In the genomic region with DNA sequence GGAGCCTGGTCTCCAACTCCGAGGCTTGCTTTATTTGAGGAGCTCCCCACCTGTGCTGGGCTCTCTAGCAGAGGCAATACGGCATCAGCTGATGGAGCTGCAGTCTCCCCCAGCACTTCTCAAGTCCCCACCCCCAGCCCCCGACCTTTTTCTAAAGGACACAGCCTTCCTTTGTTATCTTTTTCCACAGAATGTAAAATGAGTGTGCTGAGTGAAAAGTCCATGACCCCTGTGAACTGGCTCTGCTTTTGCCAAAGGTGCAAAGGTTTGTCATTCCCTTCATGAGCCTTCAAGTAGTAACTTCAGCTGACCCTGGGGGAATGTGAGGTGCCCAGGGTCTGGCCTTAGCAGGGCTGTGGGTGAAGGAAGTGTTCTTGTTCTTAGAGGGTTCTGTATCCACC, we compare ENCODE assay signal across 1 cellular context.
TF ChIP-seq lines count a peak whose summit lies in the region.

No MANE protein-coding gene starts in this region.

TF ChIP-seq in K562, 482 proteins besides CTCF, POLR2A, EP300 and RAD21 (continued from another document):
- TF ChIP-seq TAL1 (IDR thresholded peaks at IDR 0.05) (peak; percentile 22; the same call in 1 of the 2 replicates), KAT7 (CRISPR knock-in tag; IDR thresholded peaks at IDR 0.05; ENCODE audit: borderline replicate concordance) (no peak), MYNN (IDR thresholded peaks at IDR 0.05) (no peak), MYNN (CRISPR knock-in tag; IDR thresholded peaks at IDR 0.05) (no peak), CBX1 (IDR thresholded peaks at IDR 0.05; ENCODE audit: low read depth) (no peak), TOE1 (IDR thresholded peaks at IDR 0.05; ENCODE audit: borderline replicate concordance) (no peak), TOE1 (CRISPR knock-in tag; IDR thresholded peaks at IDR 0.05; ENCODE audit: borderline replicate concordance, low read depth) (no peak), RBBP5 (IDR thresholded peaks at IDR 0.05; ENCODE audit: borderline replicate concordance, insufficient read depth, low read length, poor library complexity, severe bottlenecking) (no peak), HNRNPLL (IDR thresholded peaks at IDR 0.05; ENCODE audit: low read depth, low read length, poor library complexity, severe bottlenecking) (no peak), MECOM (CRISPR knock-in tag; IDR thresholded peaks at IDR 0.05) (no peak), ZNF778 (CRISPR knock-in tag; IDR thresholded peaks at IDR 0.05) (no peak), TEAD4 (IDR thresholded peaks at IDR 0.05; ENCODE audit: low read length) (no peak), TEAD4 (CRISPR knock-in tag; IDR thresholded peaks at IDR 0.05; ENCODE audit: borderline replicate concordance) (no peak), ZNF699 (CRISPR knock-in tag; IDR thresholded peaks at IDR 0.05; ENCODE audit: insufficient replicate concordance) (no peak), NCOR1 (IDR thresholded peaks at IDR 0.05) (no peak), ZNF143 (CRISPR knock-in tag; IDR thresholded peaks at IDR 0.05) (no peak), U2AF2 (optimal IDR thresholded peaks at IDR 0.05; ENCODE audit: low read depth, low read length) (no peak), ARID1B (IDR thresholded peaks at IDR 0.05) (peak; percentile 29; the same call in 1 of the 2 replicates), ZNF408 (CRISPR knock-in tag; IDR thresholded peaks at IDR 0.05; ENCODE audit: low read depth) (no peak), NR3C1 (CRISPR knock-in tag; IDR thresholded peaks at IDR 0.05) (no peak), ARID2 (IDR thresholded peaks at IDR 0.05) (no peak), SMAD2 (IDR thresholded peaks at IDR 0.05; ENCODE audit: low read depth, low read length) (no peak), PHB (CRISPR knock-in tag; IDR thresholded peaks at IDR 0.05) (no peak), ZNF324 (CRISPR knock-in tag; IDR thresholded peaks at IDR 0.05) (no peak), KDM1A (IDR thresholded peaks at IDR 0.05) (0 out of 4 replicates have a peak, but pooled peaks of 1 of the 2 experiments have one; percentile 18), SAP30 (IDR thresholded peaks at IDR 0.05; ENCODE audit: borderline replicate concordance, insufficient read depth, low read depth, low read length, poor library complexity, severe bottlenecking) (no peak), HOMEZ (CRISPR knock-in tag; IDR thresholded peaks at IDR 0.05) (no peak)
- TF ChIP-seq, protein P1, sequence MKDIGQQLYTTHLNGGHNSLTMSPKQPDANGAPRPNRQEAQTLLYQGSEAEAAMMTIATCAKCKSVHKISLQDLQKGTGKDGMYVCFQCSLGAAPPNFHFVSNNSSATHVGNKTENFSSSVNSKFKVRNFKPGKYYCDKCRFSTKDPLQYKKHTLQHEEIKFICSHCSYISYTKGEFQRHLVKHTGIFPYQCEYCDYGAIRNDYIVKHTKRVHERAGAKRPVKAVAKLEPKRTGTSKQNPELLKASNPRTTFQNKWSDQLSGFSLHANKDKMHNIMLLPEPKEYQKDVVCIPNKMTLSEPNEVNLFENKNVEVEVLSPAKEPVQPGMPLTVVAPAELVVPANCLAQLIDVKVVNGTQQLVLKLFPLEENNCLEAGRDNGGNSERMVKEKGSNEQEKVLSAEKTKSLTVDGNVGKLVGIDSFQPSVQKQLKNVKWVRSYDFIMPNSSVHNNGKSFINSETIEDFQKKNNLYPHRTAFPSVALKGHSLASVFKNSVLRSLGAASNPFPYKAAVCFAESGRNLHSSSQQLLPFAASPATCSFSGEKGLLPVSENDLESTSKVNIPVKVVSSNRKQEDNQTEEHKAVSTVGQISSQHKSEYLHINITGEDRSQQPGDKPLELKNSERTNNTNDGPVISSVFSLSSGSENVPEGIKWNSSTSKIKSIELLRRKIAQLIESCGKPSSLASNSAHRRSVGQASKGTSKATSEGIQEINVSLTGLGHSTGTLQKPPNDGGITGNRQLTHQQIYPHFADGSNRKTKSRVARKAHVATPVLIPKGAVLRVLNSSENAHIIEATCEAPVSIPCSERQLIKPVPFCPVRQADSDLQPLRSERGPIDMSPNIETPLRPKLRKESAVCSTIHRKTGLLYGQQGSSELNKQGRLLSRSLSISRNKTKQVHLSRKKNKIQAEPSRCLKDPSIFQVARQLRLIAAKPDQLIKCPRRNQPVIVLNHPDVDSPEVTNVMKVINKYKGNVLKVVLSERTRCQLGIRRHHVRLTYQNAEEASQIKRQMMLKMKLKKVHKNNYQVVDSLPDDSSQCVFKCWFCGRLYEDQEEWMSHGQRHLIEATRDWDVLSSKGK (CRISPR knock-in tag; IDR thresholded peaks at IDR 0.05) = no peak
- TF ChIP-seq, protein P2, sequence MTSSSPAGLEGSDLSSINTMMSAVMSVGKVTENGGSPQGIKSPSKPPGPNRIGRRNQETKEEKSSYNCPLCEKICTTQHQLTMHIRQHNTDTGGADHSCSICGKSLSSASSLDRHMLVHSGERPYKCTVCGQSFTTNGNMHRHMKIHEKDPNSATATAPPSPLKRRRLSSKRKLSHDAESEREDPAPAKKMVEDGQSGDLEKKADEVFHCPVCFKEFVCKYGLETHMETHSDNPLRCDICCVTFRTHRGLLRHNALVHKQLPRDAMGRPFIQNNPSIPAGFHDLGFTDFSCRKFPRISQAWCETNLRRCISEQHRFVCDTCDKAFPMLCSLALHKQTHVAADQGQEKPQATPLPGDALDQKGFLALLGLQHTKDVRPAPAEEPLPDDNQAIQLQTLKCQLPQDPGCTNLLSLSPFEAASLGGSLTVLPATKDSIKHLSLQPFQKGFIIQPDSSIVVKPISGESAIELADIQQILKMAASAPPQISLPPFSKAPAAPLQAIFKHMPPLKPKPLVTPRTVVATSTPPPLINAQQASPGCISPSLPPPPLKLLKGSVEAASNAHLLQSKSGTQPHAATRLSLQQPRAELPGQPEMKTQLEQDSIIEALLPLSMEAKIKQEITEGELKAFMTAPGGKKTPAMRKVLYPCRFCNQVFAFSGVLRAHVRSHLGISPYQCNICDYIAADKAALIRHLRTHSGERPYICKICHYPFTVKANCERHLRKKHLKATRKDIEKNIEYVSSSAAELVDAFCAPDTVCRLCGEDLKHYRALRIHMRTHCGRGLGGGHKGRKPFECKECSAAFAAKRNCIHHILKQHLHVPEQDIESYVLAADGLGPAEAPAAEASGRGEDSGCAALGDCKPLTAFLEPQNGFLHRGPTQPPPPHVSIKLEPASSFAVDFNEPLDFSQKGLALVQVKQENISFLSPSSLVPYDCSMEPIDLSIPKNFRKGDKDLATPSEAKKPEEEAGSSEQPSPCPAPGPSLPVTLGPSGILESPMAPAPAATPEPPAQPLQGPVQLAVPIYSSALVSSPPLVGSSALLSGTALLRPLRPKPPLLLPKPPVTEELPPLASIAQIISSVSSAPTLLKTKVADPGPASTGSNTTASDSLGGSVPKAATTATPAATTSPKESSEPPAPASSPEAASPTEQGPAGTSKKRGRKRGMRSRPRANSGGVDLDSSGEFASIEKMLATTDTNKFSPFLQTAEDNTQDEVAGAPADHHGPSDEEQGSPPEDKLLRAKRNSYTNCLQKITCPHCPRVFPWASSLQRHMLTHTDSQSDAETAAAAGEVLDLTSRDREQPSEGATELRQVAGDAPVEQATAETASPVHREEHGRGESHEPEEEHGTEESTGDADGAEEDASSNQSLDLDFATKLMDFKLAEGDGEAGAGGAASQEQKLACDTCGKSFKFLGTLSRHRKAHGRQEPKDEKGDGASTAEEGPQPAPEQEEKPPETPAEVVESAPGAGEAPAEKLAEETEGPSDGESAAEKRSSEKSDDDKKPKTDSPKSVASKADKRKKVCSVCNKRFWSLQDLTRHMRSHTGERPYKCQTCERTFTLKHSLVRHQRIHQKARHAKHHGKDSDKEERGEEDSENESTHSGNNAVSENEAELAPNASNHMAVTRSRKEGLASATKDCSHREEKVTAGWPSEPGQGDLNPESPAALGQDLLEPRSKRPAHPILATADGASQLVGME (CRISPR knock-in tag; IDR thresholded peaks at IDR 0.05) = no peak
- TF ChIP-seq, protein P3, sequence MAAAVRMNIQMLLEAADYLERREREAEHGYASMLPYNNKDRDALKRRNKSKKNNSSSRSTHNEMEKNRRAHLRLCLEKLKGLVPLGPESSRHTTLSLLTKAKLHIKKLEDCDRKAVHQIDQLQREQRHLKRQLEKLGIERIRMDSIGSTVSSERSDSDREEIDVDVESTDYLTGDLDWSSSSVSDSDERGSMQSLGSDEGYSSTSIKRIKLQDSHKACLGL (CRISPR knock-in tag; IDR thresholded peaks at IDR 0.05; ENCODE audit: borderline replicate concordance, poor library complexity, severe bottlenecking) = no peak
